In the genomic region with DNA sequence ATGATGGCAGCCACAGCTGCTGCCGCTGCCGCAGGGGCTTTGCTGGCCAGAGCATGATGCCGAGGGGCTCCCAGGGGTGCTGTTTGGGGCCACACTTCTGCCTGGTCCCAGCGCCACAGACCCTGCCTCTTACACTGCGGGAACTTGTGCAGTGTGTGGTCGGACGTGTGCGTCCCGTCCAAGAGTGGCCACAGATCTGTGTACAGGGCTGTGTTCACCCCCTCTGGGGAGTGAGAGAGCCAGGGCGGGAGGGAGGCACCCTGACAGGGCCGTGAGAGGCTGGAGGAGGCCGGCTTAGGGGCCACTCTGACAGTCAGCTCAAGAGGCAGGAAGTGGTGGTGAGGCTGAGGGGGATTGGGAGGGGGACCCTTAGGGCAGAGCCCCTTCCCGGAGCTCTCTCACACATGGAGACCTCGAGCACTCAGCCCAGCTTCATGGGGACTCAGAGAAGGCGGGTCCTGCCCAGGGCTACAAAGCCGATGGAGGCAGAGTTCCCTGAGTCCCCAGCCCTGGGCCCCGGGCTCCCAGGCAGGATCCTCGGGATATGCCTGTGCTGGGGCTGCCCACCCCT, we compare ENCODE assay signal across 15 cellular contexts. TPM values are rescaled to one million over a fixed set of nuclear protein-coding genes. Genes with fewer than 3 reads are reported as not detected.
DNase-seq lines count a peak whose midpoint lies in the region; ATAC-seq and TF ChIP-seq lines count a peak whose summit lies in the region.
"Had no signal": no experiment of that assay in that cellular context is flagged by ENCODE, and none has a peak within 500 bp of the region (broad histone marks: within the 10 kb centered on the region; RNA-seq: fewer than 3 reads in every experiment).

No MANE protein-coding gene starts in this region.

- no peak overlapping the region for H3K27ac Mint-ChIP-seq in T-helper 2 cell treated with Interferon-gamma antibody and Interleukin-4, amounts not matched to agents 5 μg/mL and 100 μg/mL, for 36 hours
- peak overlapping the region; percentile 72 for H3K27ac Mint-ChIP-seq in activated CD4-positive, alpha-beta memory T cell treated with anti-CD3 and anti-CD28 coated beads, Interleukin-2, amount 10 ng/mL, durations not matched to agents 7 days and 5 days

- H3K27me3 Mint-ChIP-seq in T-helper 2 cell treated with Interferon-gamma antibody and Interleukin-4, amounts not matched to agents 5 μg/mL and 100 μg/mL, for 36 hours (ENCODE audit: low read depth): no peaks in the 10 kb centered on the region
- no peaks in the 10 kb centered on the region for H3K27me3 Mint-ChIP-seq in activated CD4-positive, alpha-beta memory T cell treated with anti-CD3 and anti-CD28 coated beads, Interleukin-2, amount 10 ng/mL, durations not matched to agents 7 days and 5 days

- H3K4me3 ChIP-seq in heart left ventricle: no peak overlapping the region
- H3K4me3 ChIP-seq: esophagus muscularis mucosa, HAP-1, thyroid gland had no signal

- H3K27ac ChIP-seq in heart left ventricle (peak overlapping the region in 1 of 12 donors; percentile 18), RWPE1 (no peak overlapping the region)
- H3K27ac ChIP-seq: esophagus muscularis mucosa, thyroid gland had no signal

- peak overlapping the region; percentile 71 for H3K4me3 Mint-ChIP-seq in T-helper 2 cell treated with Interferon-gamma antibody and Interleukin-4, amounts not matched to agents 5 μg/mL and 100 μg/mL, for 36 hours
- no peak overlapping the region for H3K4me3 Mint-ChIP-seq in activated CD4-positive, alpha-beta memory T cell treated with anti-CD3 and anti-CD28 coated beads, Interleukin-2, amount 10 ng/mL, durations not matched to agents 7 days and 5 days

- POLR2A ChIA-PET in activated CD4-positive, alpha-beta memory T cell treated with anti-CD3 and anti-CD28 coated beads, Interleukin-2, amount 10 ng/mL, durations not matched to agents 7 days and 5 days (lab: Charles Lee): interaction anchor here (0.7 to 5.0 kb wide), 9 partner anchors 10 to 58 kb away, joined by 3 to 32 read pairs (median 3); partner anchors contain the start of gene CARD19
- POLR2A ChIA-PET in RWPE1 (lab: Yijun Ruan, JAX; ENCODE audit: low non-redundant PET): interaction anchor here (0.7 kb wide), 1 partner anchor 58 kb away, joined by 8 read pairs; no protein-coding TSS in a partner anchor

- no peaks in the 10 kb centered on the region for H3K9me3 ChIP-seq in heart left ventricle
- H3K9me3 ChIP-seq: esophagus muscularis mucosa, HAP-1, thyroid gland had no signal

- no peaks in the 10 kb centered on the region for H3K36me3 ChIP-seq in heart left ventricle
- H3K36me3 ChIP-seq: esophagus muscularis mucosa, HAP-1, thyroid gland had no signal

- TF ChIP-seq POLR2A in heart left ventricle (IDR thresholded peaks at IDR 0.05): no peak

- ATAC-seq in heart left ventricle: peak in 1 of 4 donors; percentile 22

- H3K4me1 ChIP-seq in heart left ventricle: peaks cover 0 to 14% (median 0%) of the 10 kb centered on the region in 12 donors
- H3K4me1 ChIP-seq: esophagus muscularis mucosa, HAP-1 had no signal

- TF ChIP-seq CTCF in heart left ventricle (IDR thresholded peaks at IDR 0.05) (no peak), RWPE1 (conservative IDR thresholded peaks at IDR 0.05; ENCODE audit: low read depth) (no peak)

- intact Hi-C loops in heart left ventricle (cut with DNase I): loop anchor here in 1 of 10 donors (10.0 kb wide), 2 partner anchors 68 to 118 kb away; no protein-coding TSS in a partner anchor

- peaks cover 8% of the 10 kb centered on the region for H3K4me1 Mint-ChIP-seq in T-helper 2 cell treated with Interferon-gamma antibody and Interleukin-4, amounts not matched to agents 5 μg/mL and 100 μg/mL, for 36 hours (ENCODE audit: low read depth)
- H3K4me1 Mint-ChIP-seq in activated CD4-positive, alpha-beta memory T cell treated with anti-CD3 and anti-CD28 coated beads, Interleukin-2, amount 10 ng/mL, durations not matched to agents 7 days and 5 days: peaks cover 44% of the 10 kb centered on the region

- CTCF ChIA-PET in activated CD4-positive, alpha-beta memory T cell treated with anti-CD3 and anti-CD28 coated beads, Interleukin-2, amount 10 ng/mL, durations not matched to agents 7 days and 5 days (lab: Charles Lee): interaction anchor here (1.0 to 2.5 kb wide), 4 partner anchors 18 to 129 kb away, joined by 3 to 8 read pairs (median 4); no protein-coding TSS in a partner anchor
- CTCF ChIA-PET in RWPE1 (lab: Yijun Ruan, JAX): no interaction called here

- WGBS in heart left ventricle, 4 donors: 66 to 74% (median 70%) methylated on average over 13 to 18 of the region's 18 CpGs

- no peaks in the 10 kb centered on the region for H3K27me3 ChIP-seq in heart left ventricle
- H3K27me3 ChIP-seq: esophagus muscularis mucosa, thyroid gland had no signal

- peaks cover 60% of the 10 kb centered on the region for H3K36me3 Mint-ChIP-seq in T-helper 2 cell treated with Interferon-gamma antibody and Interleukin-4, amounts not matched to agents 5 μg/mL and 100 μg/mL, for 36 hours (ENCODE audit: low read depth)
- H3K36me3 Mint-ChIP-seq in activated CD4-positive, alpha-beta memory T cell treated with anti-CD3 and anti-CD28 coated beads, Interleukin-2, amount 10 ng/mL, durations not matched to agents 7 days and 5 days (ENCODE audit: low read depth): peaks cover 64% of the 10 kb centered on the region

- H3K9me3 Mint-ChIP-seq in T-helper 2 cell treated with Interferon-gamma antibody and Interleukin-4, amounts not matched to agents 5 μg/mL and 100 μg/mL, for 36 hours: peaks cover 5% of the 10 kb centered on the region
- peaks cover 2% of the 10 kb centered on the region for H3K9me3 Mint-ChIP-seq in activated CD4-positive, alpha-beta memory T cell treated with anti-CD3 and anti-CD28 coated beads, Interleukin-2, amount 10 ng/mL, durations not matched to agents 7 days and 5 days

- DNase-seq in T-helper 2 cell treated with Interferon-gamma antibody and Interleukin-4, amounts not matched to agents 5 μg/mL and 100 μg/mL, for 36 hours (ENCODE audit: low spot score): no peak
- no peak for DNase-seq in T-helper 2 cell
- no peak for DNase-seq in activated CD4-positive, alpha-beta memory T cell treated with anti-CD3 and anti-CD28 coated beads, Interleukin-2, amount 10 ng/mL, durations not matched to agents 7 days and 5 days
- DNase-seq in heart left ventricle: peak in 3 of 5 donors; percentile 15 to 47 (median 22)
- DNase-seq in stimulated activated CD8-positive, alpha-beta memory T cell treated with anti-CD3 and anti-CD28 coated beads, Interleukin-4, amount 100 ng/mL, for 48 hours: peak; percentile 41
- DNase-seq in NCI-H510A treated with DMSO at 0.1 percent for 48 hours (lab: John Stamatoyannopoulos, UW): no peak
- DNase-seq in RWPE1 (ENCODE audit: low spot score): no peak
- DNase-seq in NOMO-1 (lab: John Stamatoyannopoulos, UW; ENCODE audit: unreplicated experiment in 2 of 2): no peak
- DNase-seq: 8988T, NCI-H1105 treated with DMSO at 0.1 percent for 48 hours, NCI-H774, retina had no signal

RNA-seq across cellular contexts. Expression of gene CARD19, which starts 13.1 kb away (rescaled TPM):
- 10 to 100 TPM; 80.4 to 83.5 TPM for total RNA-seq in activated CD4-positive, alpha-beta memory T cell treated with anti-CD3 and anti-CD28 coated beads, Interleukin-2, amount 10 ng/mL, durations not matched to agents 7 days and 5 days
- 10 to 100 TPM; 24.2 to 46.2 (median 27.5) TPM for total RNA-seq in heart left ventricle
- 10 to 100 TPM; 38.9 to 42.7 TPM for polyA plus RNA-seq in heart left ventricle

RNA-seq across cellular contexts. Expression of gene SUSD3, which starts 24.4 kb away (rescaled TPM):
- 10 to 100 TPM; 69.6 to 71.4 TPM for total RNA-seq in activated CD4-positive, alpha-beta memory T cell treated with anti-CD3 and anti-CD28 coated beads, Interleukin-2, amount 10 ng/mL, durations not matched to agents 7 days and 5 days
- total RNA-seq in heart left ventricle: 1 to 10 TPM in 2 of 9 donors, under 1 TPM in 5, not detected in 2; 0.29 to 5.2 (median 0.56) TPM
- polyA plus RNA-seq in heart left ventricle: under 1 TPM in 1 of 2 donors, not detected in 1; 0.50 TPM

RNA-seq across cellular contexts. Expression of gene NINJ1, which starts 51.1 kb away (rescaled TPM):
- 10 to 100 TPM; 36.9 to 37.4 TPM for total RNA-seq in activated CD4-positive, alpha-beta memory T cell treated with anti-CD3 and anti-CD28 coated beads, Interleukin-2, amount 10 ng/mL, durations not matched to agents 7 days and 5 days
- 10 to 100 TPM; 42.2 to 96.1 (median 56.3) TPM for total RNA-seq in heart left ventricle
- polyA plus RNA-seq in heart left ventricle: 10 to 100 TPM; 52.0 to 52.9 TPM

Comparison
In these comparisons a context has a peak if more than half of its experiments do, and no peak if none do; other contexts are left out.
1. DNase-seq: peak in heart left ventricle (3 of 5) and stimulated activated CD8-positive, alpha-beta memory T cell treated with anti-CD3 and anti-CD28 coated beads, Interleukin-4, amount 100 ng/mL, for 48 hours (single experiment); none in T-helper 2 cell treated with Interferon-gamma antibody and Interleukin-4, amounts not matched to agents 5 μg/mL and 100 μg/mL, for 36 hours (single experiment), T-helper 2 cell (0 of 5), activated CD4-positive, alpha-beta memory T cell treated with anti-CD3 and anti-CD28 coated beads, Interleukin-2, amount 10 ng/mL, durations not matched to agents 7 days and 5 days (single experiment), NCI-H510A treated with DMSO at 0.1 percent for 48 hours (single experiment), RWPE1 (single experiment) and NOMO-1 (0 of 2).
2. RNA of gene SUSD3, which starts 24.4 kb away (total RNA-seq): 69.6 to 71.4 TPM in activated CD4-positive, alpha-beta memory T cell treated with anti-CD3 and anti-CD28 coated beads, Interleukin-2, amount 10 ng/mL, durations not matched to agents 7 days and 5 days; 0.29 to 5.2 TPM in heart left ventricle; every median in the first group is over 10 times any median in the second.